In the genomic region with DNA sequence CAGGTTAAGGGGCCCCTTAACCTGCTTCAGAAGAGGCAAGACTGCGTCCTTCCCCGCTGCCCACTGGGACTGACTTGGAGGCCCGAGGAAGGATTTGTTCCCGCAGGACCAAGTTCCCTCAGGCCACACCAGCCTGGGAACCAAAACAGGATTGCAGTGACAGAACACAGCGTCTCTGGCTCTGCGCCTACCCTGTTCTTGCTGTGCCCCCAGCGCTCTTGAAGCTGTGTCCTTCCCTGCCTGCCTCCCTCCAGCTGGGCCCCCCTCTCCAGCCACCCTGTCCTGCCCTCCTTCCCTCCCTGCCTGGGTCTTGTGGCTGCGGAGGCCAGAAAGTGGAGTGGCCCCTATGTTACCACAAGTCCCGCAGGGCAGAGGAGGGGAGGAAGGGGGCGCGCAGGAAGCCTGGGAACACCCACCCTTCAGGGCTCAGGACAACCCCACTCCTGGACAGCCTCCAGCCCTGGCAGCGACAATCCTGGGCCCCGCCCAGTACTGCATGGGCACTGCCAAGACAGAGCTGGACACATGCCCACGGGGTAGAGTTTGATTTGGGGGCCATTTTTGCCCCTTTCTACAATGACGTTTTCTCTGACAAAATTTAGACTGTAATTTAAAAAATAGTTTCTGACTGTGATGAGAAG, we compare ENCODE assay signal across 15 cellular contexts.
A peak's percentile ranks its signal among the peaks of the same experiment; 100 is the strongest.
DNase-seq lines count a peak whose midpoint lies in the region; ATAC-seq and TF ChIP-seq lines count a peak whose summit lies in the region.
"Had no signal": no experiment of that assay in that cellular context is flagged by ENCODE, and none has a peak within 500 bp of the region (broad histone marks: within the 10 kb centered on the region; RNA-seq: fewer than 3 reads in every experiment).

No MANE protein-coding gene starts in this region.

- peak overlapping the region; percentile 61 for H3K27ac ChIP-seq in RWPE1
- H3K27ac ChIP-seq in heart left ventricle = peak overlapping the region; percentile 32 to 92 (median 74)
- no peak overlapping the region for H3K27ac ChIP-seq in osteoblast (ENCODE audit: low read depth, low read length)

- no peak overlapping the region for H3K27ac Mint-ChIP-seq in T-helper 2 cell treated with Interferon-gamma antibody and Interleukin-4, amounts not matched to agents 5 μg/mL and 100 μg/mL, for 36 hours
- no peak overlapping the region for H3K27ac Mint-ChIP-seq in mesothelial cell of epicardium
- H3K27ac Mint-ChIP-seq: activated naive CD8-positive, alpha-beta T cell treated with anti-CD3 and anti-CD28 coated beads, Interleukin-2, amount 10 ng/mL, durations not matched to agents 7 days and 5 days; dendritic cell treated with granulocyte-macrophage colony-stimulating factor and Interleukin-4, amounts not matched to agents 40 ng/mL and 50 ng/mL, for 4 days had no signal

- H3K4me3 ChIP-seq in heart left ventricle (peak overlapping the region in 1 of 12 donors; percentile 4), osteoblast (ENCODE audit: insufficient read depth, low read length) (no peak overlapping the region)
- H3K4me3 ChIP-seq: GM12878 had no signal

- peaks cover 0 to 26% (median 9%) of the 10 kb centered on the region in 12 donors for H3K4me1 ChIP-seq in heart left ventricle
- no peaks in the 10 kb centered on the region for H3K4me1 ChIP-seq in osteoblast (ENCODE audit: insufficient read depth, low read length)

- 29 to 37% (median 33%) methylated on average over 12 to 15 of the region's 15 CpGs for WGBS in heart left ventricle, 4 donors

- no peaks in the 10 kb centered on the region for H3K36me3 Mint-ChIP-seq in T-helper 2 cell treated with Interferon-gamma antibody and Interleukin-4, amounts not matched to agents 5 μg/mL and 100 μg/mL, for 36 hours (ENCODE audit: low read depth)
- H3K36me3 Mint-ChIP-seq in mesothelial cell of epicardium = peaks cover 2% of the 10 kb centered on the region
- H3K36me3 Mint-ChIP-seq: activated naive CD8-positive, alpha-beta T cell treated with anti-CD3 and anti-CD28 coated beads, Interleukin-2, amount 10 ng/mL, durations not matched to agents 7 days and 5 days had no signal

- H4K20me1 ChIP-seq in osteoblast (ENCODE audit: insufficient read depth, low read length) = no peaks in the 10 kb centered on the region

- peak in 1 of 2 donors; percentile 31 for TF ChIP-seq POLR2A in heart left ventricle (IDR thresholded peaks at IDR 0.05)

- peak; percentile 7 for DNase-seq in EH (ENCODE audit: low read depth)
- no peak for DNase-seq in RWPE1 (ENCODE audit: low spot score)
- peak; percentile 57 to 87 (median 80) for DNase-seq in heart left ventricle
- peak; percentile 44 for DNase-seq in osteoblast (ENCODE audit: insufficient read length, low spot score, missing footprints)
- DNase-seq in T-helper 2 cell treated with Interferon-gamma antibody and Interleukin-4, amounts not matched to agents 5 μg/mL and 100 μg/mL, for 36 hours (ENCODE audit: low spot score) = no peak
- no peak for DNase-seq in mesothelial cell of epicardium (ENCODE audit: low spot score in 2 of 2, unreplicated experiment in 2 of 2)
- DNase-seq: activated naive CD8-positive, alpha-beta T cell treated with anti-CD3 and anti-CD28 coated beads, Interleukin-2, amount 10 ng/mL, durations not matched to agents 7 days and 5 days; foreskin melanocyte; NCI-H510A treated with DMSO at 0.1 percent for 48 hours; SIG-M5; stimulated activated CD4-positive, alpha-beta T cell treated with anti-CD3 and anti-CD28 coated beads, Interleukin-15, amount 100 ng/mL, for 24 hours had no signal

- H3K9me3 ChIP-seq in heart left ventricle (peaks cover 0 to 15% (median 5%) of the 10 kb centered on the region in 12 donors), osteoblast (ENCODE audit: low read depth, low read length) (no peaks in the 10 kb centered on the region)

- no peak overlapping the region for H3K4me2 ChIP-seq in osteoblast (ENCODE audit: insufficient read depth, low read length)

- ATAC-seq in heart left ventricle (peak; percentile 89 to 95 (median 94)), HG03439 (IDR thresholded peaks at IDR 0.05; ENCODE audit: unreplicated experiment) (no peak), GM19035 (IDR thresholded peaks at IDR 0.05; ENCODE audit: unreplicated experiment) (no peak)
- ATAC-seq: GM12878 had no signal

- H3K36me3 ChIP-seq in heart left ventricle = no peaks in the 10 kb centered on the region
- no peaks in the 10 kb centered on the region for H3K36me3 ChIP-seq in osteoblast (ENCODE audit: insufficient read depth, low read length)

- H3K27me3 Mint-ChIP-seq in T-helper 2 cell treated with Interferon-gamma antibody and Interleukin-4, amounts not matched to agents 5 μg/mL and 100 μg/mL, for 36 hours (ENCODE audit: low read depth) = peaks cover 18% of the 10 kb centered on the region
- peaks cover 33% of the 10 kb centered on the region for H3K27me3 Mint-ChIP-seq in mesothelial cell of epicardium (ENCODE audit: low read depth)

- CTCF ChIA-PET in RWPE1 (lab: Yijun Ruan, JAX) = no interaction called here

- H3K9me3 Mint-ChIP-seq in T-helper 2 cell treated with Interferon-gamma antibody and Interleukin-4, amounts not matched to agents 5 μg/mL and 100 μg/mL, for 36 hours = peaks cover 2% of the 10 kb centered on the region
- peaks cover 16% of the 10 kb centered on the region for H3K9me3 Mint-ChIP-seq in mesothelial cell of epicardium
- H3K9me3 Mint-ChIP-seq: activated naive CD8-positive, alpha-beta T cell treated with anti-CD3 and anti-CD28 coated beads, Interleukin-2, amount 10 ng/mL, durations not matched to agents 7 days and 5 days had no signal

- H3K27me3 ChIP-seq in heart left ventricle = peaks cover 0 to 13% (median 0%) of the 10 kb centered on the region in 9 donors
- H3K27me3 ChIP-seq in osteoblast (ENCODE audit: insufficient read depth, low read length) = peaks cover 40% of the 10 kb centered on the region

- H2AFZ ChIP-seq in osteoblast (ENCODE audit: low read length) = no peak overlapping the region

- H3K79me2 ChIP-seq in osteoblast (ENCODE audit: insufficient read depth, low read length) = no peaks in the 10 kb centered on the region

- POLR2A ChIA-PET in RWPE1 (lab: Yijun Ruan, JAX; ENCODE audit: low non-redundant PET) = no interaction called here

- no peak for TF ChIP-seq CTCF in RWPE1 (conservative IDR thresholded peaks at IDR 0.05; ENCODE audit: low read depth)
- no peak for TF ChIP-seq CTCF in heart left ventricle (IDR thresholded peaks at IDR 0.05)
- TF ChIP-seq CTCF in osteoblast (IDR thresholded peaks at IDR 0.05; ENCODE audit: extremely low read depth, low read depth, low read length) = no peak
- TF ChIP-seq CTCF in mesothelial cell of epicardium (IDR thresholded peaks at IDR 0.05; ENCODE audit: unreplicated experiment) = no peak

- intact Hi-C loops in heart left ventricle (cut with DNase I) = loop anchor here in 2 of 10 donors (1.0 to 2.0 kb wide), 2 partner anchors 21 to 22 kb away; no protein-coding TSS in a partner anchor

- H3K4me3 Mint-ChIP-seq in T-helper 2 cell treated with Interferon-gamma antibody and Interleukin-4, amounts not matched to agents 5 μg/mL and 100 μg/mL, for 36 hours = no peak overlapping the region
- no peak overlapping the region for H3K4me3 Mint-ChIP-seq in mesothelial cell of epicardium
- H3K4me3 Mint-ChIP-seq: activated naive CD8-positive, alpha-beta T cell treated with anti-CD3 and anti-CD28 coated beads, Interleukin-2, amount 10 ng/mL, durations not matched to agents 7 days and 5 days; dendritic cell treated with granulocyte-macrophage colony-stimulating factor and Interleukin-4, amounts not matched to agents 40 ng/mL and 50 ng/mL, for 4 days had no signal

- no peaks in the 10 kb centered on the region for H3K4me1 Mint-ChIP-seq in T-helper 2 cell treated with Interferon-gamma antibody and Interleukin-4, amounts not matched to agents 5 μg/mL and 100 μg/mL, for 36 hours (ENCODE audit: low read depth)
- peaks cover 16% of the 10 kb centered on the region for H3K4me1 Mint-ChIP-seq in mesothelial cell of epicardium

Comparison
In these comparisons a context has a peak if more than half of its experiments do, and no peak if none do; other contexts are left out.
1. DNase-seq: peak in EH (single experiment), heart left ventricle (5 of 5) and osteoblast (single experiment); none in RWPE1 (single experiment), T-helper 2 cell treated with Interferon-gamma antibody and Interleukin-4, amounts not matched to agents 5 μg/mL and 100 μg/mL, for 36 hours (single experiment) and mesothelial cell of epicardium (0 of 2).
2. ATAC-seq: peak in heart left ventricle (4 of 4); none in HG03439 (single experiment) and GM19035 (single experiment).